In genomic region chr14:35826218-35826951, GRCh38 we compare ENCODE assay signal across 1 cellular context.
TF ChIP-seq lines count a peak whose summit lies in the region.

A gene with protein sequence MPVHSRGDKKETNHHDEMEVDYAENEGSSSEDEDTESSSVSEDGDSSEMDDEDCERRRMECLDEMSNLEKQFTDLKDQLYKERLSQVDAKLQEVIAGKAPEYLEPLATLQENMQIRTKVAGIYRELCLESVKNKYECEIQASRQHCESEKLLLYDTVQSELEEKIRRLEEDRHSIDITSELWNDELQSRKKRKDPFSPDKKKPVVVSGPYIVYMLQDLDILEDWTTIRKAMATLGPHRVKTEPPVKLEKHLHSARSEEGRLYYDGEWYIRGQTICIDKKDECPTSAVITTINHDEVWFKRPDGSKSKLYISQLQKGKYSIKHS (plus strand): TSS chr14:35826338. CDS start chr14:35826517, 179 bp downstream.

TF ChIP-seq in HepG2, 621 proteins besides CTCF, POLR2A, EP300 and RAD21 (continued from another document and continues in another):
- TF ChIP-seq, protein P1, sequence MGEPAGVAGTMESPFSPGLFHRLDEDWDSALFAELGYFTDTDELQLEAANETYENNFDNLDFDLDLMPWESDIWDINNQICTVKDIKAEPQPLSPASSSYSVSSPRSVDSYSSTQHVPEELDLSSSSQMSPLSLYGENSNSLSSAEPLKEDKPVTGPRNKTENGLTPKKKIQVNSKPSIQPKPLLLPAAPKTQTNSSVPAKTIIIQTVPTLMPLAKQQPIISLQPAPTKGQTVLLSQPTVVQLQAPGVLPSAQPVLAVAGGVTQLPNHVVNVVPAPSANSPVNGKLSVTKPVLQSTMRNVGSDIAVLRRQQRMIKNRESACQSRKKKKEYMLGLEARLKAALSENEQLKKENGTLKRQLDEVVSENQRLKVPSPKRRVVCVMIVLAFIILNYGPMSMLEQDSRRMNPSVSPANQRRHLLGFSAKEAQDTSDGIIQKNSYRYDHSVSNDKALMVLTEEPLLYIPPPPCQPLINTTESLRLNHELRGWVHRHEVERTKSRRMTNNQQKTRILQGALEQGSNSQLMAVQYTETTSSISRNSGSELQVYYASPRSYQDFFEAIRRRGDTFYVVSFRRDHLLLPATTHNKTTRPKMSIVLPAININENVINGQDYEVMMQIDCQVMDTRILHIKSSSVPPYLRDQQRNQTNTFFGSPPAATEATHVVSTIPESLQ (CRISPR knock-in tag; conservative IDR thresholded peaks at IDR 0.05) = peak; percentile 85
- TF ChIP-seq, protein P2, sequence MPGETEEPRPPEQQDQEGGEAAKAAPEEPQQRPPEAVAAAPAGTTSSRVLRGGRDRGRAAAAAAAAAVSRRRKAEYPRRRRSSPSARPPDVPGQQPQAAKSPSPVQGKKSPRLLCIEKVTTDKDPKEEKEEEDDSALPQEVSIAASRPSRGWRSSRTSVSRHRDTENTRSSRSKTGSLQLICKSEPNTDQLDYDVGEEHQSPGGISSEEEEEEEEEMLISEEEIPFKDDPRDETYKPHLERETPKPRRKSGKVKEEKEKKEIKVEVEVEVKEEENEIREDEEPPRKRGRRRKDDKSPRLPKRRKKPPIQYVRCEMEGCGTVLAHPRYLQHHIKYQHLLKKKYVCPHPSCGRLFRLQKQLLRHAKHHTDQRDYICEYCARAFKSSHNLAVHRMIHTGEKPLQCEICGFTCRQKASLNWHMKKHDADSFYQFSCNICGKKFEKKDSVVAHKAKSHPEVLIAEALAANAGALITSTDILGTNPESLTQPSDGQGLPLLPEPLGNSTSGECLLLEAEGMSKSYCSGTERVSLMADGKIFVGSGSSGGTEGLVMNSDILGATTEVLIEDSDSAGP (CRISPR knock-in tag; IDR thresholded peaks at IDR 0.05; ENCODE audit: borderline replicate concordance) = peak; percentile 98
- TF ChIP-seq ZNF34 (CRISPR knock-in tag; IDR thresholded peaks at IDR 0.05; ENCODE audit: borderline replicate concordance) (peak; percentile 99; the same call in 1 of the 2 replicates), ZHX1 (CRISPR knock-in tag; IDR thresholded peaks at IDR 0.05; ENCODE audit: low read depth) (no peak; the same call in 1 of the 2 replicates), ARNTL (CRISPR knock-in tag; IDR thresholded peaks at IDR 0.05) (peak; percentile 93), KDM6A (CRISPR knock-in tag; IDR thresholded peaks at IDR 0.05; ENCODE audit: low read depth) (peak; percentile 69; the same call in 1 of the 2 replicates), ZNF30 (CRISPR knock-in tag; IDR thresholded peaks at IDR 0.05) (no peak), ZNF552 (CRISPR knock-in tag; IDR thresholded peaks at IDR 0.05; ENCODE audit: borderline replicate concordance) (peak; percentile 98; the same call in 1 of the 2 replicates), ZNF780A (CRISPR knock-in tag; IDR thresholded peaks at IDR 0.05) (peak; percentile 94; the same call in 1 of the 2 replicates), CREBL2 (CRISPR knock-in tag; IDR thresholded peaks at IDR 0.05; ENCODE audit: borderline replicate concordance) (peak; percentile 94), AKAP8 (CRISPR knock-in tag; IDR thresholded peaks at IDR 0.05) (peak; percentile 98), STAT5B (CRISPR knock-in tag; IDR thresholded peaks at IDR 0.05) (peak; percentile 51), ZNF124 (CRISPR knock-in tag; IDR thresholded peaks at IDR 0.05) (peak; percentile 62), CBFB (CRISPR knock-in tag; IDR thresholded peaks at IDR 0.05) (peak; percentile 95), ZFP82 (CRISPR knock-in tag; IDR thresholded peaks at IDR 0.05; ENCODE audit: borderline replicate concordance) (peak; percentile 92; the same call in 1 of the 2 replicates), ZNF256 (CRISPR knock-in tag; conservative IDR thresholded peaks at IDR 0.05) (peak; percentile 98; the same call in 1 of the 2 replicates), ZNF446 (CRISPR knock-in tag; IDR thresholded peaks at IDR 0.05) (peak; percentile 95), SCMH1 (CRISPR knock-in tag; IDR thresholded peaks at IDR 0.05; ENCODE audit: borderline replicate concordance) (no peak), ZNF230 (CRISPR knock-in tag; IDR thresholded peaks at IDR 0.05) (peak; percentile 100), MAFG (CRISPR knock-in tag; IDR thresholded peaks at IDR 0.05) (no peak), SYNCRIP (IDR thresholded peaks at IDR 0.05; ENCODE audit: insufficient read depth, low read depth, low read length) (no peak), ZSCAN30 (CRISPR knock-in tag; IDR thresholded peaks at IDR 0.05) (0 out of 2 replicates have a peak, but pooled peaks have one; percentile 22), KDM5B (CRISPR knock-in tag; IDR thresholded peaks at IDR 0.05; ENCODE audit: borderline replicate concordance) (peak; percentile 100), ZNF333 (CRISPR knock-in tag; IDR thresholded peaks at IDR 0.05; ENCODE audit: borderline replicate concordance) (peak; percentile 100), ISX (CRISPR knock-in tag; conservative IDR thresholded peaks at IDR 0.05) (peak; percentile 93; the same call in 1 of the 2 replicates), DNMT1 (CRISPR knock-in tag; IDR thresholded peaks at IDR 0.05) (peak; percentile 100), ZNF672 (CRISPR knock-in tag; IDR thresholded peaks at IDR 0.05) (no peak), THAP11 (CRISPR knock-in tag; IDR thresholded peaks at IDR 0.05) (peak; percentile 98), U2AF1 (optimal IDR thresholded peaks at IDR 0.05; ENCODE audit: low read depth, low read length) (peak; percentile 75), ZNF280B (CRISPR knock-in tag; IDR thresholded peaks at IDR 0.05; ENCODE audit: borderline replicate concordance) (peak; percentile 100), ZNF747 (CRISPR knock-in tag; IDR thresholded peaks at IDR 0.05; ENCODE audit: borderline replicate concordance) (peak; percentile 100), PLSCR1 (CRISPR knock-in tag; IDR thresholded peaks at IDR 0.05; ENCODE audit: borderline replicate concordance) (peak; percentile 68; the same call in 1 of the 2 replicates), PHF5A (CRISPR knock-in tag; IDR thresholded peaks at IDR 0.05; ENCODE audit: low read depth, unreplicated experiment) (peak; percentile 98), ZBTB2 (CRISPR knock-in tag; IDR thresholded peaks at IDR 0.05; ENCODE audit: low read depth) (peak; percentile 93), TEAD3 (CRISPR knock-in tag; optimal IDR thresholded peaks at IDR 0.05; ENCODE audit: borderline replicate concordance) (peak; percentile 82), SIX4 (CRISPR knock-in tag; IDR thresholded peaks at IDR 0.05) (peak; percentile 77), ZNF670 (CRISPR knock-in tag; IDR thresholded peaks at IDR 0.05; ENCODE audit: borderline replicate concordance) (peak; percentile 96), KMT2A (CRISPR knock-in tag; IDR thresholded peaks at IDR 0.05) (peak; percentile 97), SRSF4 (IDR thresholded peaks at IDR 0.05; ENCODE audit: low read depth, low read length, poor library complexity, severe bottlenecking) (no peak), PREB (CRISPR knock-in tag; IDR thresholded peaks at IDR 0.05) (peak; percentile 96), NR2F2 (IDR thresholded peaks at IDR 0.05; ENCODE audit: borderline replicate concordance, low read depth) (no peak), ZFP62 (CRISPR knock-in tag; IDR thresholded peaks at IDR 0.05) (peak; percentile 34; the same call in 1 of the 2 replicates), ZNF850 (CRISPR knock-in tag; conservative IDR thresholded peaks at IDR 0.05) (no peak)
- TF ChIP-seq, protein P3, sequence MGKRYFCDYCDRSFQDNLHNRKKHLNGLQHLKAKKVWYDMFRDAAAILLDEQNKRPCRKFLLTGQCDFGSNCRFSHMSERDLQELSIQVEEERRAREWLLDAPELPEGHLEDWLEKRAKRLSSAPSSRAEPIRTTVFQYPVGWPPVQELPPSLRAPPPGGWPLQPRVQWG (CRISPR knock-in tag; IDR thresholded peaks at IDR 0.05; ENCODE audit: borderline replicate concordance, low read depth) = no peak
- TF ChIP-seq, protein P4, sequence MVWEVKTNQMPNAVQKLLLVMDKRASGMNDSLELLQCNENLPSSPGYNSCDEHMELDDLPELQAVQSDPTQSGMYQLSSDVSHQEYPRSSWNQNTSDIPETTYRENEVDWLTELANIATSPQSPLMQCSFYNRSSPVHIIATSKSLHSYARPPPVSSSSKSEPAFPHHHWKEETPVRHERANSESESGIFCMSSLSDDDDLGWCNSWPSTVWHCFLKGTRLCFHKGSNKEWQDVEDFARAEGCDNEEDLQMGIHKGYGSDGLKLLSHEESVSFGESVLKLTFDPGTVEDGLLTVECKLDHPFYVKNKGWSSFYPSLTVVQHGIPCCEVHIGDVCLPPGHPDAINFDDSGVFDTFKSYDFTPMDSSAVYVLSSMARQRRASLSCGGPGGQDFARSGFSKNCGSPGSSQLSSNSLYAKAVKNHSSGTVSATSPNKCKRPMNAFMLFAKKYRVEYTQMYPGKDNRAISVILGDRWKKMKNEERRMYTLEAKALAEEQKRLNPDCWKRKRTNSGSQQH (CRISPR knock-in tag; IDR thresholded peaks at IDR 0.05; ENCODE audit: low read depth) = peak; percentile 82
- TF ChIP-seq, protein P5, sequence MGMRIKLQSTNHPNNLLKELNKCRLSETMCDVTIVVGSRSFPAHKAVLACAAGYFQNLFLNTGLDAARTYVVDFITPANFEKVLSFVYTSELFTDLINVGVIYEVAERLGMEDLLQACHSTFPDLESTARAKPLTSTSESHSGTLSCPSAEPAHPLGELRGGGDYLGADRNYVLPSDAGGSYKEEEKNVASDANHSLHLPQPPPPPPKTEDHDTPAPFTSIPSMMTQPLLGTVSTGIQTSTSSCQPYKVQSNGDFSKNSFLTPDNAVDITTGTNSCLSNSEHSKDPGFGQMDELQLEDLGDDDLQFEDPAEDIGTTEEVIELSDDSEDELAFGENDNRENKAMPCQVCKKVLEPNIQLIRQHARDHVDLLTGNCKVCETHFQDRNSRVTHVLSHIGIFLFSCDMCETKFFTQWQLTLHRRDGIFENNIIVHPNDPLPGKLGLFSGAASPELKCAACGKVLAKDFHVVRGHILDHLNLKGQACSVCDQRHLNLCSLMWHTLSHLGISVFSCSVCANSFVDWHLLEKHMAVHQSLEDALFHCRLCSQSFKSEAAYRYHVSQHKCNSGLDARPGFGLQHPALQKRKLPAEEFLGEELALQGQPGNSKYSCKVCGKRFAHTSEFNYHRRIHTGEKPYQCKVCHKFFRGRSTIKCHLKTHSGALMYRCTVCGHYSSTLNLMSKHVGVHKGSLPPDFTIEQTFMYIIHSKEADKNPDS (CRISPR knock-in tag; IDR thresholded peaks at IDR 0.05) = no peak
- TF ChIP-seq, protein P6, sequence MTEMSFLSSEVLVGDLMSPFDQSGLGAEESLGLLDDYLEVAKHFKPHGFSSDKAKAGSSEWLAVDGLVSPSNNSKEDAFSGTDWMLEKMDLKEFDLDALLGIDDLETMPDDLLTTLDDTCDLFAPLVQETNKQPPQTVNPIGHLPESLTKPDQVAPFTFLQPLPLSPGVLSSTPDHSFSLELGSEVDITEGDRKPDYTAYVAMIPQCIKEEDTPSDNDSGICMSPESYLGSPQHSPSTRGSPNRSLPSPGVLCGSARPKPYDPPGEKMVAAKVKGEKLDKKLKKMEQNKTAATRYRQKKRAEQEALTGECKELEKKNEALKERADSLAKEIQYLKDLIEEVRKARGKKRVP (CRISPR knock-in tag; IDR thresholded peaks at IDR 0.05) = peak in 1 of 2 experiments; percentile 72; a peak in 2 of 4 replicates
